13 cellular contexts compared by ENCODE assay signal in genomic region chr1:114033961-114034360, GRCh38.
"Had no signal": no experiment of that assay in that cellular context is flagged by ENCODE, and none has a peak within 500 bp of the region (broad histone marks: within the 10 kb centered on the region; RNA-seq: fewer than 3 reads in every experiment).

No MANE protein-coding gene starts in this region.

- H3K9me3 ChIP-seq: ovary, testis had no signal

- ATAC-seq: activated CD8-positive, alpha-beta memory T cell treated with anti-CD3 and anti-CD28 coated beads, Interleukin-2, amount 10 ng/mL, durations not matched to agents 7 days and 5 days; esophagus mucosa; stimulated activated naive CD8-positive, alpha-beta T cell treated with anti-CD3 and anti-CD28 coated beads, Interleukin-15, amount 100 ng/mL, for 72 hours had no signal

- H3K27ac ChIP-seq: ovary, testis had no signal

- H3K4me3 ChIP-seq: ovary, testis had no signal

- H3K36me3 ChIP-seq: ovary had no signal

- H3K27me3 ChIP-seq: ovary, testis had no signal

- H3K4me1 ChIP-seq: testis had no signal

- DNase-seq: activated CD4-positive, alpha-beta T cell treated with anti-CD3 and anti-CD28 coated beads, Interleukin-2, amount 50 U/mL, for 4 hours; activated CD4-positive, CD25-positive, alpha-beta regulatory T cell treated with anti-CD3 and anti-CD28 coated beads, Interleukin-2, amount 50 U/mL, for 72 hours; activated CD8-positive, alpha-beta memory T cell treated with anti-CD3 and anti-CD28 coated beads, Interleukin-2, amount 10 ng/mL, durations not matched to agents 7 days and 5 days; activated gamma-delta T cell treated with Interleukin-2 at 50 U/mL for 16 hours; activated naive CD8-positive, alpha-beta T cell treated with anti-CD3 and anti-CD28 coated beads, Interleukin-2, amount 10 ng/mL, durations not matched to agents 7 days and 5 days; activated T-cell treated with anti-CD3 and anti-CD28 coated beads, Interleukin-2, amount 50 U/mL, for 48 hours; anterior cingulate cortex; ovary; stimulated activated CD4-positive, alpha-beta T cell treated with anti-CD3 and anti-CD28 coated beads, Interleukin-4, amount 100 ng/mL, for 24 hours; stimulated activated naive CD8-positive, alpha-beta T cell treated with anti-CD3 and anti-CD28 coated beads, Interleukin-15, amount 100 ng/mL, for 72 hours; T-helper 2 cell; testis had no signal
